In genomic region chr22:25071720-25072119, GRCh38 we compare ENCODE assay signal across 24 cellular contexts.
A peak's percentile ranks its signal among the peaks of the same experiment; 100 is the strongest.
DNase-seq lines count a peak whose midpoint lies in the region; ATAC-seq and TF ChIP-seq lines count a peak whose summit lies in the region.
"Had no signal": no experiment of that assay in that cellular context is flagged by ENCODE, and none has a peak within 500 bp of the region (broad histone marks: within the 10 kb centered on the region; RNA-seq: fewer than 3 reads in every experiment).

No MANE protein-coding gene starts in this region.

- no peak for DNase-seq in activated CD8-positive, alpha-beta memory T cell treated with anti-CD3 and anti-CD28 coated beads, Interleukin-2, amount 10 ng/mL, durations not matched to agents 7 days and 5 days
- no peak for DNase-seq in activated CD8-positive, alpha-beta memory T cell treated with anti-CD3 and anti-CD28 coated beads, Interleukin-2, amount 50 U/mL, for 48 hours
- no peak for DNase-seq in activated CD4-positive, alpha-beta memory T cell treated with anti-CD3 and anti-CD28 coated beads for 36 hours
- DNase-seq in chondrocyte (ENCODE audit: low spot score) (no peak), NCI-H2227 (lab: John Stamatoyannopoulos, UW; ENCODE audit: unreplicated experiment) (no peak), RPMI8226 (no peak)
- DNase-seq in stimulated activated effector memory CD8-positive, alpha-beta T cell treated with anti-CD3 and anti-CD28 coated beads, Interleukin-12 subunit alpha, Interleukin-12 subunit beta, amount 100 ng/mL, for 72 hours (ENCODE audit: low spot score in 2 of 2), result no peak
- DNase-seq in activated CD4-positive, CD25-positive, alpha-beta regulatory T cell (lab: John Stamatoyannopoulos, UW), result no peak
- DNase-seq: activated gamma-delta T cell treated with Interleukin-2 at 50 U/mL for 16 hours; BE2C; body of pancreas; Calu3; kidney glomerular epithelial cell; MG63; NCI-H1417; NCI-H2107; NCI-H524; NK-92 treated with Interleukin-12 subunit alpha and Interleukin-12 subunit beta, amount 100 ng/mL, for 24 hours; stimulated activated CD4-positive, alpha-beta T cell treated with anti-CD3 and anti-CD28 coated beads, Interleukin-2, amount 100 ng/mL, for 48 hours; stimulated activated naive CD4-positive, alpha-beta T cell treated with Interleukin-2 at 50 U/mL for 16 hours; WERI-Rb-1 had no signal

- H3K9me3 Mint-ChIP-seq in activated CD8-positive, alpha-beta memory T cell treated with anti-CD3 and anti-CD28 coated beads, Interleukin-2, amount 10 ng/mL, durations not matched to agents 7 days and 5 days (ENCODE audit: low read depth), result no peaks in the 10 kb centered on the region
- no peaks in the 10 kb centered on the region for H3K9me3 Mint-ChIP-seq in activated CD4-positive, alpha-beta memory T cell treated with anti-CD3 and anti-CD28 coated beads for 36 hours
- no peaks in the 10 kb centered on the region for H3K9me3 Mint-ChIP-seq in chondrocyte (ENCODE audit: low read depth)
- no peaks in the 10 kb centered on the region for H3K9me3 Mint-ChIP-seq in stimulated activated effector memory CD8-positive, alpha-beta T cell treated with anti-CD3 and anti-CD28 coated beads, Interleukin-12 subunit alpha, Interleukin-12 subunit beta, amount 100 ng/mL, for 72 hours
- H3K9me3 Mint-ChIP-seq: type B pancreatic cell had no signal

- H3K4me3 Mint-ChIP-seq in activated CD8-positive, alpha-beta memory T cell treated with anti-CD3 and anti-CD28 coated beads, Interleukin-2, amount 10 ng/mL, durations not matched to agents 7 days and 5 days, result peak overlapping the region; percentile 81
- peak overlapping the region; percentile 81 for H3K4me3 Mint-ChIP-seq in activated CD4-positive, alpha-beta memory T cell treated with anti-CD3 and anti-CD28 coated beads for 36 hours
- H3K4me3 Mint-ChIP-seq in chondrocyte (ENCODE audit: unreplicated experiment), result peak overlapping the region; percentile 69
- peak overlapping the region; percentile 85 for H3K4me3 Mint-ChIP-seq in stimulated activated effector memory CD8-positive, alpha-beta T cell treated with anti-CD3 and anti-CD28 coated beads, Interleukin-12 subunit alpha, Interleukin-12 subunit beta, amount 100 ng/mL, for 72 hours
- H3K4me3 Mint-ChIP-seq: type B pancreatic cell had no signal

- peaks cover 2% of the 10 kb centered on the region for H3K36me3 Mint-ChIP-seq in activated CD8-positive, alpha-beta memory T cell treated with anti-CD3 and anti-CD28 coated beads, Interleukin-2, amount 10 ng/mL, durations not matched to agents 7 days and 5 days
- H3K36me3 Mint-ChIP-seq in activated CD4-positive, alpha-beta memory T cell treated with anti-CD3 and anti-CD28 coated beads for 36 hours, result no peaks in the 10 kb centered on the region
- H3K36me3 Mint-ChIP-seq in chondrocyte (ENCODE audit: low read depth), result peaks cover 2% of the 10 kb centered on the region
- H3K36me3 Mint-ChIP-seq in stimulated activated effector memory CD8-positive, alpha-beta T cell treated with anti-CD3 and anti-CD28 coated beads, Interleukin-12 subunit alpha, Interleukin-12 subunit beta, amount 100 ng/mL, for 72 hours, result peaks cover 12% of the 10 kb centered on the region
- H3K36me3 Mint-ChIP-seq: type B pancreatic cell had no signal

- H3K27me3 Mint-ChIP-seq in activated CD8-positive, alpha-beta memory T cell treated with anti-CD3 and anti-CD28 coated beads, Interleukin-2, amount 10 ng/mL, durations not matched to agents 7 days and 5 days, result no peaks in the 10 kb centered on the region
- H3K27me3 Mint-ChIP-seq in activated CD4-positive, alpha-beta memory T cell treated with anti-CD3 and anti-CD28 coated beads for 36 hours, result no peaks in the 10 kb centered on the region
- H3K27me3 Mint-ChIP-seq in chondrocyte (ENCODE audit: low read depth), result no peaks in the 10 kb centered on the region
- H3K27me3 Mint-ChIP-seq: type B pancreatic cell had no signal

- TF ChIP-seq CTCF in chondrocyte (IDR thresholded peaks at IDR 0.05), result no peak

- H3K4me1 Mint-ChIP-seq in activated CD8-positive, alpha-beta memory T cell treated with anti-CD3 and anti-CD28 coated beads, Interleukin-2, amount 10 ng/mL, durations not matched to agents 7 days and 5 days, result peaks cover 85% of the 10 kb centered on the region
- H3K4me1 Mint-ChIP-seq in activated CD4-positive, alpha-beta memory T cell treated with anti-CD3 and anti-CD28 coated beads for 36 hours (ENCODE audit: low read depth), result peaks cover 89% of the 10 kb centered on the region
- H3K4me1 Mint-ChIP-seq in chondrocyte (ENCODE audit: low read depth), result peaks cover 38% of the 10 kb centered on the region
- peaks cover 93% of the 10 kb centered on the region for H3K4me1 Mint-ChIP-seq in stimulated activated effector memory CD8-positive, alpha-beta T cell treated with anti-CD3 and anti-CD28 coated beads, Interleukin-12 subunit alpha, Interleukin-12 subunit beta, amount 100 ng/mL, for 72 hours

- H3K27ac Mint-ChIP-seq in activated CD8-positive, alpha-beta memory T cell treated with anti-CD3 and anti-CD28 coated beads, Interleukin-2, amount 10 ng/mL, durations not matched to agents 7 days and 5 days, result peak overlapping the region; percentile 49
- peak overlapping the region; percentile 87 for H3K27ac Mint-ChIP-seq in activated CD4-positive, alpha-beta memory T cell treated with anti-CD3 and anti-CD28 coated beads for 36 hours
- peak overlapping the region; percentile 91 for H3K27ac Mint-ChIP-seq in chondrocyte (ENCODE audit: unreplicated experiment)
- peak overlapping the region; percentile 99 for H3K27ac Mint-ChIP-seq in stimulated activated effector memory CD8-positive, alpha-beta T cell treated with anti-CD3 and anti-CD28 coated beads, Interleukin-12 subunit alpha, Interleukin-12 subunit beta, amount 100 ng/mL, for 72 hours
- H3K27ac Mint-ChIP-seq: type B pancreatic cell had no signal

- POLR2A ChIA-PET in activated CD4-positive, alpha-beta memory T cell treated with anti-CD3 and anti-CD28 coated beads for 36 hours (lab: Charles Lee), result interaction anchor here (1.3 kb wide), 1 partner anchor 17 kb away, joined by 4 read pairs; no protein-coding TSS in a partner anchor

- CTCF ChIA-PET in activated CD8-positive, alpha-beta memory T cell treated with anti-CD3 and anti-CD28 coated beads, Interleukin-2, amount 10 ng/mL, durations not matched to agents 7 days and 5 days (lab: Charles Lee), result interaction anchor here (1.2 to 6.2 kb wide), 4 partner anchors 9 to 131 kb away, joined by 4 to 85 read pairs (median 30); no protein-coding TSS in a partner anchor
- CTCF ChIA-PET in activated CD4-positive, alpha-beta memory T cell treated with anti-CD3 and anti-CD28 coated beads for 36 hours (lab: Charles Lee), result interaction anchor here (1.5 to 2.7 kb wide), 5 partner anchors 10 to 39 kb away, joined by 3 to 15 read pairs (median 6); no protein-coding TSS in a partner anchor

- ATAC-seq in activated CD8-positive, alpha-beta memory T cell treated with anti-CD3 and anti-CD28 coated beads, Interleukin-2, amount 10 ng/mL, durations not matched to agents 7 days and 5 days, result no peak
- ATAC-seq in stimulated activated effector memory CD8-positive, alpha-beta T cell treated with anti-CD3 and anti-CD28 coated beads, Interleukin-12 subunit alpha, Interleukin-12 subunit beta, amount 100 ng/mL, for 72 hours, result no peak
- ATAC-seq: body of pancreas, HCT116, K562 had no signal

- intact Hi-C loops in activated CD4-positive, alpha-beta memory T cell treated with anti-CD3 and anti-CD28 coated beads for 36 hours (cut with micrococcal nuclease), result no loop called here

Comparison
In these comparisons a context has a peak if more than half of its experiments do, and no peak if none do; other contexts are left out.
1. H3K27ac Mint-ChIP-seq: peak in every context shown above with its lines; median percentile 99 in stimulated activated effector memory CD8-positive, alpha-beta T cell treated with anti-CD3 and anti-CD28 coated beads, Interleukin-12 subunit alpha, Interleukin-12 subunit beta, amount 100 ng/mL, for 72 hours; 91 in chondrocyte; 87 in activated CD4-positive, alpha-beta memory T cell treated with anti-CD3 and anti-CD28 coated beads for 36 hours; 49 in activated CD8-positive, alpha-beta memory T cell treated with anti-CD3 and anti-CD28 coated beads, Interleukin-2, amount 10 ng/mL, durations not matched to agents 7 days and 5 days.